In the genomic region with DNA sequence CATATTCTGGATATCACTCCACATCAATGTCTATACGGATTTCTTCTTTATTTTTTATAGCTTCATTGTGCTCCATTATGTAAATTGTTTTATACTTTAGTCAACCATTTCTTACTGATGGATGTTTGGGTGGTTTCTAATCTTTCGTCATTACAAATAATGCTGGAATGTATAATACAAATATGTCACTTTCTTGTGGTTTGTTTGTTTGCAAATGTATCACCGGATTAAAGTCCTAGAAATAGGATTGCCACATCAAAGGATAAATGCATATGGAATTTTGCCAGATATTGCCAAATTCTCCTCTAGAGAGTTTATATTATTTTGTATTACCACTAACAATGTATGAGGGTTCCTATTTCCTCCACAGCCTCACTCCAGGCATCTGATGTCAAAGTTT, we compare ENCODE assay signal across 33 cellular contexts. TPM values are rescaled to one million over a fixed set of nuclear protein-coding genes. Genes with fewer than 3 reads are reported as not detected.
DNase-seq lines count a peak whose midpoint lies in the region; ATAC-seq, FAIRE-seq and TF ChIP-seq lines count a peak whose summit lies in the region.
"Had no signal": no experiment of that assay in that cellular context is flagged by ENCODE, and none has a peak within 500 bp of the region (broad histone marks: within the 10 kb centered on the region; RNA-seq: fewer than 3 reads in every experiment).

No MANE protein-coding gene starts in this region.

- H3K4me1 ChIP-seq in adipocyte (ENCODE audit: control insufficient read depth, insufficient read depth, low read length): peaks cover 7% of the 10 kb centered on the region
- H3K4me1 ChIP-seq: left lung, parathyroid adenoma, testis had no signal

- peak; percentile 66 for DNase-seq in LoVo (ENCODE audit: low spot score)
- peak; percentile 42 for DNase-seq in adipocyte (ENCODE audit: low read depth)
- DNase-seq in fibroblast of gingiva (ENCODE audit: low read depth): peak; percentile 82
- peak; percentile 11 for DNase-seq in non-pigmented ciliary epithelial cell (ENCODE audit: low read depth)
- DNase-seq in activated CD4-positive, alpha-beta T cell treated with anti-CD3 and anti-CD28 coated beads, Interleukin-2, amount 10 ng/mL, durations not matched to agents 7 days and 5 days: no peak
- no peak for DNase-seq in caudate nucleus (lab: John Stamatoyannopoulos, UW)
- no peak for DNase-seq in H54 (ENCODE audit: insufficient read length, low spot score)
- DNase-seq: activated CD4-positive, alpha-beta T cell treated with anti-CD3 and anti-CD28 coated beads for 36 hours; activated CD8-positive, alpha-beta memory T cell treated with anti-CD3 and anti-CD28 coated beads for 24 hours; C1 segment of cervical spinal cord; central memory CD4-positive, alpha-beta T cell; DMS153; islet precursor cell; KBM-7; left lung; mesendoderm; NCI-H1436; NCI-H2081; NCI-H2227 treated with DMSO at 0.1 percent for 48 hours; SHP77 treated with DMSO at 0.1 percent for 48 hours; stimulated activated CD4-positive, alpha-beta T cell treated with anti-CD3 and anti-CD28 coated beads, Interleukin-2, amount 100 ng/mL, for 24 hours; SW 1271; T-helper 9 cell; testis had no signal

- POLR2A ChIA-PET in activated CD4-positive, alpha-beta T cell treated with anti-CD3 and anti-CD28 coated beads, Interleukin-2, amount 10 ng/mL, durations not matched to agents 7 days and 5 days (lab: Charles Lee): no interaction called here

- peaks cover 4% of the 10 kb centered on the region for H3K9me3 ChIP-seq in adipocyte (ENCODE audit: control insufficient read depth, low read length)
- H3K9me3 ChIP-seq: left lung, testis had no signal

- TF ChIP-seq POLR2A in H54 (IDR thresholded peaks at IDR 0.05; ENCODE audit: low read depth, low read length): no peak

- H3K9me3 Mint-ChIP-seq in activated CD4-positive, alpha-beta T cell treated with anti-CD3 and anti-CD28 coated beads, Interleukin-2, amount 10 ng/mL, durations not matched to agents 7 days and 5 days: peaks cover 2% of the 10 kb centered on the region
- H3K9me3 Mint-ChIP-seq: dendritic cell treated with granulocyte-macrophage colony-stimulating factor and Interleukin-4, amounts not matched to agents 40 ng/mL and 50 ng/mL, for 4 days; stimulated activated naive CD8-positive, alpha-beta T cell treated with anti-CD3 and anti-CD28 coated beads, Interleukin-15, Interleukin-2, amounts not matched to agents 100 ng/mL and 50 ng/mL, for 24 hours had no signal

- H3K4me3 ChIP-seq in adipocyte (ENCODE audit: low read length): no peak overlapping the region
- H3K4me3 ChIP-seq: left lung, testis had no signal

- CTCF ChIA-PET in activated CD4-positive, alpha-beta T cell treated with anti-CD3 and anti-CD28 coated beads, Interleukin-2, amount 10 ng/mL, durations not matched to agents 7 days and 5 days (lab: Charles Lee): no interaction called here

- H3K27ac Mint-ChIP-seq in activated CD4-positive, alpha-beta T cell treated with anti-CD3 and anti-CD28 coated beads, Interleukin-2, amount 10 ng/mL, durations not matched to agents 7 days and 5 days: no peak overlapping the region
- H3K27ac Mint-ChIP-seq: activated CD4-positive, alpha-beta T cell treated with anti-CD3 and anti-CD28 coated beads for 36 hours; activated naive CD4-positive, alpha-beta T cell treated with anti-CD3 and anti-CD28 coated beads, Interleukin-2, amount 50 U/mL, for 24 hours; dendritic cell treated with granulocyte-macrophage colony-stimulating factor and Interleukin-4, amounts not matched to agents 40 ng/mL and 50 ng/mL, for 4 days; stimulated activated naive CD8-positive, alpha-beta T cell treated with anti-CD3 and anti-CD28 coated beads, Interleukin-15, Interleukin-2, amounts not matched to agents 100 ng/mL and 50 ng/mL, for 24 hours had no signal

- H3K4me3 Mint-ChIP-seq in activated CD4-positive, alpha-beta T cell treated with anti-CD3 and anti-CD28 coated beads, Interleukin-2, amount 10 ng/mL, durations not matched to agents 7 days and 5 days: no peak overlapping the region
- H3K4me3 Mint-ChIP-seq: activated CD4-positive, alpha-beta T cell treated with anti-CD3 and anti-CD28 coated beads for 36 hours; activated naive CD4-positive, alpha-beta T cell treated with anti-CD3 and anti-CD28 coated beads, Interleukin-2, amount 50 U/mL, for 24 hours; dendritic cell treated with granulocyte-macrophage colony-stimulating factor and Interleukin-4, amounts not matched to agents 40 ng/mL and 50 ng/mL, for 4 days; neural crest cell; stimulated activated naive CD8-positive, alpha-beta T cell treated with anti-CD3 and anti-CD28 coated beads, Interleukin-15, Interleukin-2, amounts not matched to agents 100 ng/mL and 50 ng/mL, for 24 hours had no signal

- no peak for ATAC-seq in GM18870 (IDR thresholded peaks at IDR 0.05; ENCODE audit: unreplicated experiment)
- ATAC-seq: activated CD4-positive, alpha-beta T cell treated with anti-CD3 and anti-CD28 coated beads for 36 hours; left lung had no signal

- no peaks in the 10 kb centered on the region for H3K4me1 Mint-ChIP-seq in activated CD4-positive, alpha-beta T cell treated with anti-CD3 and anti-CD28 coated beads, Interleukin-2, amount 10 ng/mL, durations not matched to agents 7 days and 5 days
- H3K4me1 Mint-ChIP-seq: activated CD4-positive, alpha-beta T cell treated with anti-CD3 and anti-CD28 coated beads for 36 hours; activated naive CD4-positive, alpha-beta T cell treated with anti-CD3 and anti-CD28 coated beads, Interleukin-2, amount 50 U/mL, for 24 hours; neural crest cell had no signal

- no peak overlapping the region for H3K9ac ChIP-seq in adipocyte (ENCODE audit: low read length)
- H3K9ac ChIP-seq: parathyroid adenoma had no signal

- no peaks in the 10 kb centered on the region for H3K27me3 ChIP-seq in adipocyte (replicated peaks; ENCODE audit: control insufficient read depth, insufficient read depth, low read length)
- H3K27me3 ChIP-seq: testis had no signal

- no peaks in the 10 kb centered on the region for H3K36me3 Mint-ChIP-seq in activated CD4-positive, alpha-beta T cell treated with anti-CD3 and anti-CD28 coated beads, Interleukin-2, amount 10 ng/mL, durations not matched to agents 7 days and 5 days (ENCODE audit: low read depth)

- H3K36me3 ChIP-seq in adipocyte (ENCODE audit: control insufficient read depth, insufficient read depth, low read length, severe bottlenecking): no peaks in the 10 kb centered on the region
- H3K36me3 ChIP-seq: left lung had no signal

- H3K27ac ChIP-seq in caudate nucleus (ENCODE audit: low read depth, low read length): no peak overlapping the region
- H3K27ac ChIP-seq: left lung, parathyroid adenoma, testis, VCaP had no signal

- FAIRE-seq in H54 (lab: Jason Lieb, UNC): no peak
- FAIRE-seq: endometrium, HTR-8/SVneo had no signal

- H3K27me3 Mint-ChIP-seq in activated CD4-positive, alpha-beta T cell treated with anti-CD3 and anti-CD28 coated beads, Interleukin-2, amount 10 ng/mL, durations not matched to agents 7 days and 5 days: peaks cover 11% of the 10 kb centered on the region

RNA-seq across cellular contexts. Expression of a gene that starts 48.7 kb away (rescaled TPM):
- 10 to 100 TPM; 57.7 to 63.1 TPM for total RNA-seq in activated CD4-positive, alpha-beta T cell treated with anti-CD3 and anti-CD28 coated beads, Interleukin-2, amount 10 ng/mL, durations not matched to agents 7 days and 5 days

Comparison
In these comparisons a context has a peak if more than half of its experiments do, and no peak if none do; other contexts are left out.
1. DNase-seq: peak in LoVo (single experiment), adipocyte (single experiment), fibroblast of gingiva (single experiment) and non-pigmented ciliary epithelial cell (single experiment); none in activated CD4-positive, alpha-beta T cell treated with anti-CD3 and anti-CD28 coated beads, Interleukin-2, amount 10 ng/mL, durations not matched to agents 7 days and 5 days (single experiment), caudate nucleus (0 of 61) and H54 (single experiment).